In the genomic region with DNA sequence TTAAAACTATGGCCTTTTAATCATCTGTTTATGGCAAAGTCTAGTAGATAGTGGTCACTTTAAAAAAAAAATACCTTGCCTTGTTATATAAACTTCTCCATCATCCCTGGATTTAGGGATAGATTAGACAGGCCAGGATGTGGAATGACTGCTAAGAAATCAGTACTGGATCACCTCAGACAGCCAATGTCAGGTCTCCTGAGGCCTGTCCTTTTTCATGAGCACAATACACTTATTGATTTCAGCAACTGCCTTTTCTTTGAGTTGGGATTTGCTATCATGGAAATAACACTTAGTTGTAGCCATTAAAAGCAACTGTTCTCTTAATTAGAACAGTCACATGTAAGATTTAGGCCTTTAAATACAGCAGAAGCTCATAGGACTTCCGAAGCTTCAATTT, we compare ENCODE assay signal across 22 cellular contexts.
"Had no signal": no experiment of that assay in that cellular context is flagged by ENCODE, and none has a peak within 500 bp of the region (broad histone marks: within the 10 kb centered on the region; RNA-seq: fewer than 3 reads in every experiment).

No MANE protein-coding gene starts in this region.

- H3K4me1 ChIP-seq: parathyroid adenoma, psoas muscle had no signal

- ATAC-seq: effector memory CD8-positive, alpha-beta T cell; left colon; left ventricle myocardium superior; psoas muscle; stimulated activated naive B cell treated with anti-CD40 and anti-IgM and Interleukin-4, amounts not matched to agents 10 μg/mL and 1 μg/mL and 100 μg/mL, for 72 hours; stimulated activated naive CD8-positive, alpha-beta T cell treated with anti-CD3 and anti-CD28 coated beads, Interleukin-15, amount 100 ng/mL, for 72 hours had no signal

- H3K9me3 ChIP-seq: esophagus squamous epithelium, psoas muscle, sigmoid colon had no signal

- H3K27me3 ChIP-seq: esophagus squamous epithelium, hepatocyte, sigmoid colon had no signal

- H3K4me3 ChIP-seq: esophagus squamous epithelium, hepatocyte, lung, psoas muscle, sigmoid colon, skin epidermis had no signal

- H3K27ac ChIP-seq: epithelial cell of prostate, hepatocyte, parathyroid adenoma, psoas muscle, sigmoid colon had no signal

- DNase-seq: effector memory CD8-positive, alpha-beta T cell; esophagus squamous epithelium; foreskin fibroblast; head of caudate nucleus; kidney; left colon; left ventricle myocardium superior; mesenchymal stem cell; midbrain; psoas muscle; retina; sigmoid colon; stimulated activated CD4-positive, alpha-beta T cell treated with anti-CD3 and anti-CD28 coated beads, Interleukin-2, amount 100 ng/mL, for 24 hours; stimulated activated CD4-positive, alpha-beta T cell treated with anti-CD3 and anti-CD28 coated beads, Interleukin-4, amount 100 ng/mL, for 4 hours; stimulated activated naive B cell treated with anti-CD40 and anti-IgM and Interleukin-4, amounts not matched to agents 10 μg/mL and 1 μg/mL and 100 μg/mL, for 72 hours; stimulated activated naive CD8-positive, alpha-beta T cell treated with anti-CD3 and anti-CD28 coated beads, Interleukin-15, amount 100 ng/mL, for 72 hours; trophoblast cell had no signal
